9 cellular contexts compared by ENCODE assay signal in genomic region chr3:5058463-5058862, GRCh38.
A peak's percentile ranks its signal among the peaks of the same experiment; 100 is the strongest.
DNase-seq lines count a peak whose midpoint lies in the region; ATAC-seq, FAIRE-seq and TF ChIP-seq lines count a peak whose summit lies in the region.
"Had no signal": no experiment of that assay in that cellular context is flagged by ENCODE, and none has a peak within 500 bp of the region (broad histone marks: within the 10 kb centered on the region; RNA-seq: fewer than 3 reads in every experiment).

No MANE protein-coding gene starts in this region.

- POLR2A ChIA-PET in A673 (lab: Charles Lee; ENCODE audit: low non-redundant PET), result no interaction called here

- H3K4me3 ChIP-seq in A673 (ENCODE audit: low read depth, low read length, poor library complexity, severe bottlenecking), result no peak overlapping the region
- H3K4me3 ChIP-seq in HFF-Myc (replicated peaks; ENCODE audit: low read depth, low read length), result no peak overlapping the region
- H3K4me3 ChIP-seq in bronchial epithelial cell (ENCODE audit: low read depth, low read length), result no peak overlapping the region
- H3K4me3 ChIP-seq: BLaER1 had no signal

- H3K4me1 ChIP-seq in A673 (ENCODE audit: insufficient read depth, low read length, poor library complexity, severe bottlenecking), result peaks cover 15% of the 10 kb centered on the region

- CTCF ChIA-PET in A673 (lab: Charles Lee), result interaction anchor here (1.3 to 2.0 kb wide), 2 partner anchors 347 to 708 kb away, joined by 4 to 16 read pairs; no protein-coding TSS in a partner anchor

- TF ChIP-seq CTCF in A673 (conservative IDR thresholded peaks at IDR 0.05; ENCODE audit: low read depth, low read length) (no peak), HFF-Myc (IDR thresholded peaks at IDR 0.05; ENCODE audit: low read depth, low read length, missing control alignments) (no peak), bronchial epithelial cell (IDR thresholded peaks at IDR 0.05; ENCODE audit: insufficient read depth, low read length, severe bottlenecking) (no peak)

- no peaks in the 10 kb centered on the region for H3K36me3 ChIP-seq in A673 (ENCODE audit: insufficient read depth, low read length, poor library complexity, severe bottlenecking)
- H3K36me3 ChIP-seq in bronchial epithelial cell (ENCODE audit: control insufficient read depth, insufficient read depth, low read length), result no peaks in the 10 kb centered on the region
- H3K36me3 ChIP-seq: BLaER1 had no signal

- intact Hi-C loops in A673 (cut with micrococcal nuclease; ENCODE audit: unreplicated experiment), result loop anchor here (1.0 kb wide), 1 partner anchor 402 kb away; no protein-coding TSS in a partner anchor

- H3K9me3 ChIP-seq in A673 (ENCODE audit: low read depth, low read length, poor library complexity, severe bottlenecking), result no peaks in the 10 kb centered on the region
- H3K9me3 ChIP-seq: BLaER1 had no signal

- no peak overlapping the region for H3K27ac ChIP-seq in A673 (ENCODE audit: low read depth, low read length, poor library complexity, severe bottlenecking)
- peak overlapping the region; percentile 10 for H3K27ac ChIP-seq in layer of hippocampus (ENCODE audit: low read depth, low read length)
- H3K27ac ChIP-seq: BLaER1 had no signal

- no peak for ATAC-seq in HG03139 (IDR thresholded peaks at IDR 0.05; ENCODE audit: unreplicated experiment)

- DNase-seq in A673 (ENCODE audit: low spot score) (peak; percentile 93), HFF-Myc (ENCODE audit: extremely low read depth, low read depth) (peak; percentile 65), bronchial epithelial cell (ENCODE audit: low read depth) (peak; percentile 16), NCI-H69 (lab: John Stamatoyannopoulos, UW) (no peak), NCI-H524 treated with DMSO at 0.1 percent for 48 hours (lab: John Stamatoyannopoulos, UW) (no peak)
- no peak for DNase-seq in effector CD8-positive, alpha-beta T cell (lab: John Stamatoyannopoulos, UW)

- H3K27me3 ChIP-seq in A673 (replicated peaks; ENCODE audit: insufficient read depth, low read depth, low read length, poor library complexity) (no peaks in the 10 kb centered on the region), bronchial epithelial cell (ENCODE audit: control insufficient read depth, insufficient read depth, low read length) (no peaks in the 10 kb centered on the region), layer of hippocampus (ENCODE audit: control insufficient read depth, insufficient read depth, low read length) (no peaks in the 10 kb centered on the region)
- H3K27me3 ChIP-seq: BLaER1 had no signal

- FAIRE-seq in bronchial epithelial cell (lab: Jason Lieb, UNC), result no peak

- no TSS peak for BruUV-seq in A673 (replicated peaks; lab: Mats Ljungman, UMichigan)

Comparison
In these comparisons a context has a peak if more than half of its experiments do, and no peak if none do; other contexts are left out.
1. DNase-seq: peak in A673 (single experiment), HFF-Myc (single experiment) and bronchial epithelial cell (single experiment); none in NCI-H69 (single experiment), effector CD8-positive, alpha-beta T cell (single experiment) and NCI-H524 treated with DMSO at 0.1 percent for 48 hours (single experiment).